9 cellular contexts compared by ENCODE assay signal in the genomic region with DNA sequence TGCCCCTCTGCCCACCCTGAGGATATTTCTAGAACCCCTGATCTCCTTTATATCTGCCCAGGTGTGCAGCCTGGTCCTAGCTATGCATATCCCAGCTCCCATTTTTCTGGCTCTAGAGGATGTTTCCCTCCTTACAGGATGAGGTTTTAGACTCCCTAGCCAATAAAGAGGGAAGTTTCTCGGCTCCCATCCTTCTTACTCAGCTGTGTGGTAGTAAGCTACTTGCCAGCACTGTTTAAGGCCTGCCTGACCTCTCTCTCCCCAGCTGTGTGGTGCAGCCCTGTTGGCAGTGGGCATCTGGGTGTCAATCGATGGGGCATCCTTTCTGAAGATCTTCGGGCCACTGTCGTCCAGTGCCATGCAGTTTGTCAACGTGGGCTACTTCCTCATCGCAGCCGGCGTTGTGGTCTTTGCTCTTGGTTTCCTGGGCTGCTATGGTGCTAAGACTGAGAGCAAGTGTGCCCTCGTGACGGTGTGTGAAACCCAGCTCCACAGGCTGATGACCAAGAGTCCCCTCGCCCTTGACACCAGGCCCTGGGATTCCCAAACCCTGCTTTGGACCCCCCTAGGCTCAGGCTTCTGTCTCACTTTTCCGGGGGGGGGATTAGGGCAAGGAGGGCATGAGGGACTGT. TPM values are rescaled to one million over a fixed set of nuclear protein-coding genes. Genes with fewer than 3 reads are reported as not detected.
A peak's percentile ranks its signal among the peaks of the same experiment; 100 is the strongest.
DNase-seq lines count a peak whose midpoint lies in the region; ATAC-seq and TF ChIP-seq lines count a peak whose summit lies in the region.
"Had no signal": no experiment of that assay in that cellular context is flagged by ENCODE, and none has a peak within 500 bp of the region (broad histone marks: within the 10 kb centered on the region; RNA-seq: fewer than 3 reads in every experiment).

No MANE protein-coding gene starts in this region.

- 68 to 73% (median 69%) methylated on average over 12 of the region's 12 CpGs for WGBS in psoas muscle, 3 donors

- no peaks in the 10 kb centered on the region for H3K9me3 ChIP-seq in psoas muscle

- peak; percentile 29 for DNase-seq in EL
- peak; percentile 50 for DNase-seq in HT1080 (ENCODE audit: low read depth)
- DNase-seq in coronary artery (ENCODE audit: low spot score), result no peak
- no peak for DNase-seq in psoas muscle
- no peak for DNase-seq in iPS-NIHi11 (ENCODE audit: low spot score)
- DNase-seq in DMS79 treated with DMSO at 0.1 percent for 48 hours (lab: John Stamatoyannopoulos, UW), result no peak
- DNase-seq: NCI-H526 treated with DMSO at 0.1 percent for 48 hours had no signal

- H3K27ac ChIP-seq in coronary artery (peak overlapping the region; percentile 66 to 89), psoas muscle (peak overlapping the region; percentile 83)

- peaks cover 0 to 21% of the 10 kb centered on the region in 2 donors for H3K36me3 ChIP-seq in psoas muscle (ENCODE audit: insufficient read depth in 1 of 2, low read depth in 1 of 2)

- H3K27me3 ChIP-seq in psoas muscle (ENCODE audit: insufficient read depth in 3 of 3, low read length in 2 of 3), result no peaks in the 10 kb centered on the region

- ATAC-seq in psoas muscle (peak; percentile 9 to 21 (median 14)), GM18858 (IDR thresholded peaks at IDR 0.05; ENCODE audit: unreplicated experiment) (no peak), HG03025 (IDR thresholded peaks at IDR 0.05; ENCODE audit: low FRiP score, unreplicated experiment) (no peak)

- intact Hi-C loops in psoas muscle (cut with DNase I), result loop anchor here in 1 of 2 donors (2.0 kb wide), 2 partner anchors 39 to 51 kb away; partner anchors contain the start of gene PIK3R3

- no peak for TF ChIP-seq CTCF in coronary artery (IDR thresholded peaks at IDR 0.05)
- TF ChIP-seq CTCF in psoas muscle (IDR thresholded peaks at IDR 0.05), result no peak

- no peak overlapping the region for H3K4me3 ChIP-seq in coronary artery
- no peak overlapping the region for H3K4me3 ChIP-seq in psoas muscle

- peaks cover 25% of the 10 kb centered on the region for H3K4me1 ChIP-seq in psoas muscle

RNA-seq across cellular contexts. Expression of gene P3R3URF, which starts 7.8 kb away (rescaled TPM):
- total RNA-seq in HT1080 (2014; rRNA removed; shearing (Covaris generic)), result not detected in 2 replicates
- polyA plus RNA-seq in HT1080 (2015; cell fraction: cytosol; rRNA removed), result not detected in 2 replicates
- polyA plus RNA-seq in HT1080 (2015; cell fraction: nucleus; rRNA removed), result not detected in 2 replicates
- total RNA-seq in psoas muscle, result not detected
- polyA plus RNA-seq in psoas muscle, result not detected

RNA-seq across cellular contexts. Expression of gene TSPAN1, which starts 9.2 kb away (rescaled TPM):
- 0.77 and 2.4 TPM in 2 replicates for total RNA-seq in HT1080 (2014; rRNA removed; shearing (Covaris generic))
- polyA plus RNA-seq in HT1080 (2015; cell fraction: cytosol; rRNA removed), result 4.7 and 6.9 TPM in 2 replicates
- polyA plus RNA-seq in HT1080 (2015; cell fraction: nucleus; rRNA removed), result 6.6 and 7.3 TPM in 2 replicates
- total RNA-seq in psoas muscle, result 1 to 10 TPM; 1.2 to 5.0 (median 3.0) TPM
- polyA plus RNA-seq in psoas muscle, result 10 to 100 TPM in 1 of 3 donors, 1 to 10 TPM in 2; 4.0 to 14.7 (median 4.5) TPM

RNA-seq across cellular contexts. Expression of gene POMGNT1, which starts 14.2 kb away (rescaled TPM):
- total RNA-seq in HT1080 (2014; rRNA removed; shearing (Covaris generic)), result 101 and 110 TPM in 2 replicates
- polyA plus RNA-seq in HT1080 (2015; cell fraction: cytosol; rRNA removed), result 85.2 and 85.3 TPM in 2 replicates
- polyA plus RNA-seq in HT1080 (2015; cell fraction: nucleus; rRNA removed), result 150 and 163 TPM in 2 replicates
- total RNA-seq in psoas muscle, result 100 to 1,000 TPM in 1 of 4 donors, 10 to 100 TPM in 3; 73.5 to 100 (median 87.6) TPM
- polyA plus RNA-seq in psoas muscle, result 10 to 100 TPM; 63.1 to 89.5 (median 81.1) TPM

RNA-seq across cellular contexts. Expression of gene LURAP1, which starts 19.1 kb away (rescaled TPM):
- 0.40 and 0.63 TPM in 2 replicates for total RNA-seq in HT1080 (2014; rRNA removed; shearing (Covaris generic))
- 0.15 and 0.16 TPM in 2 replicates for polyA plus RNA-seq in HT1080 (2015; cell fraction: cytosol; rRNA removed)
- 0.25 TPM in 1 of 2 replicates, not detected in the other for polyA plus RNA-seq in HT1080 (2015; cell fraction: nucleus; rRNA removed)
- total RNA-seq in psoas muscle, result under 1 TPM; 0.29 to 0.77 (median 0.64) TPM
- 1 to 10 TPM in 1 of 3 donors, under 1 TPM in 2; 0.25 to 1.6 (median 0.28) TPM for polyA plus RNA-seq in psoas muscle

RNA-seq across cellular contexts. Expression of gene PIK3R3, which starts 51.6 kb away (rescaled TPM):
- total RNA-seq in HT1080 (2014; rRNA removed; shearing (Covaris generic)), result 2.1 and 2.6 TPM in 2 replicates
- 1.4 and 2.0 TPM in 2 replicates for polyA plus RNA-seq in HT1080 (2015; cell fraction: cytosol; rRNA removed)
- 1.8 and 2.9 TPM in 2 replicates for polyA plus RNA-seq in HT1080 (2015; cell fraction: nucleus; rRNA removed)
- 10 to 100 TPM; 17.3 to 24.2 (median 21.2) TPM for total RNA-seq in psoas muscle
- polyA plus RNA-seq in psoas muscle, result 10 to 100 TPM in 2 of 3 donors, 1 to 10 TPM in 1; 6.7 to 17.4 (median 16.7) TPM

Comparison
In these comparisons a context has a peak if more than half of its experiments do, and no peak if none do; other contexts are left out.
1. DNase-seq: peak in EL (single experiment) and HT1080 (single experiment); none in coronary artery (single experiment), psoas muscle (0 of 2), iPS-NIHi11 (single experiment) and DMS79 treated with DMSO at 0.1 percent for 48 hours (single experiment).
2. ATAC-seq: peak in psoas muscle (4 of 4); none in GM18858 (single experiment) and HG03025 (single experiment).